In genomic region chr7:36366005-36366583, GRCh38 we compare ENCODE assay signal across 8 cellular contexts. TPM values are rescaled to one million over a fixed set of nuclear protein-coding genes. Genes with fewer than 3 reads are reported as not detected.
A peak's percentile ranks its signal among the peaks of the same experiment; 100 is the strongest.
DNase-seq lines count a peak whose midpoint lies in the region; ATAC-seq and TF ChIP-seq lines count a peak whose summit lies in the region.

No MANE protein-coding gene starts in this region.

- CTCF ChIA-PET in RWPE1 (lab: Yijun Ruan, JAX), result interaction anchor here (0.5 to 0.8 kb wide), 2 partner anchors 29 to 985 kb away, joined by 3 to 4 read pairs; no protein-coding TSS in a partner anchor

- H3K27me3 ChIP-seq in Peyer's patch (no peaks in the 10 kb centered on the region), psoas muscle (ENCODE audit: insufficient read depth in 3 of 3, low read length in 2 of 3) (no peaks in the 10 kb centered on the region)

- peak overlapping the region; percentile 62 to 80 (median 73) for H3K4me3 ChIP-seq in Peyer's patch
- H3K4me3 ChIP-seq in epithelial cell of proximal tubule (ENCODE audit: low read depth, low read length), result peak overlapping the region; percentile 72
- peak overlapping the region; percentile 90 for H3K4me3 ChIP-seq in psoas muscle

- intact Hi-C loops in psoas muscle (cut with DNase I), result no loop called here

- H3K9me3 ChIP-seq in Peyer's patch (no peaks in the 10 kb centered on the region), psoas muscle (no peaks in the 10 kb centered on the region)

- 68 to 75% (median 73%) methylated on average over 9 of the region's 9 CpGs for WGBS in psoas muscle, 3 donors

- in situ Hi-C loops in G401 (cut with HindIII; ENCODE audit: low sequenced_read_pairs), result no loop called here

- no peak for TF ChIP-seq POLR2A in Peyer's patch (IDR thresholded peaks at IDR 0.05)

- no peak for ATAC-seq in psoas muscle
- no peak for ATAC-seq in HG03025 (IDR thresholded peaks at IDR 0.05; ENCODE audit: low FRiP score, unreplicated experiment)

- H3K4me1 ChIP-seq in Peyer's patch (no peaks in the 10 kb centered on the region), psoas muscle (no peaks in the 10 kb centered on the region)

- POLR2A ChIA-PET in RWPE1 (lab: Yijun Ruan, JAX; ENCODE audit: low non-redundant PET), result interaction anchor here (1.0 kb wide), 1 partner anchor 24 kb away, joined by 3 read pairs; no protein-coding TSS in a partner anchor

- H3K36me3 ChIP-seq in Peyer's patch (no peaks in the 10 kb centered on the region), psoas muscle (ENCODE audit: insufficient read depth in 1 of 2, low read depth in 1 of 2) (no peaks in the 10 kb centered on the region)

- peak; percentile 48 for DNase-seq in G401 (ENCODE audit: low spot score)
- DNase-seq in Peyer's patch, result no peak
- no peak for DNase-seq in epithelial cell of proximal tubule (ENCODE audit: low read depth)
- no peak for DNase-seq in psoas muscle
- DNase-seq in activated gamma-delta T cell (lab: John Stamatoyannopoulos, UW), result no peak
- DNase-seq in UCSD-AML1 (lab: John Stamatoyannopoulos, UW; ENCODE audit: unreplicated experiment), result no peak
- DNase-seq in RWPE1 (ENCODE audit: low spot score), result no peak

- no peak for TF ChIP-seq CTCF in Peyer's patch (IDR thresholded peaks at IDR 0.05)
- TF ChIP-seq CTCF in epithelial cell of proximal tubule (conservative IDR thresholded peaks at IDR 0.05; ENCODE audit: low read depth, low read length), result no peak
- no peak for TF ChIP-seq CTCF in psoas muscle (IDR thresholded peaks at IDR 0.05)
- TF ChIP-seq CTCF in RWPE1 (conservative IDR thresholded peaks at IDR 0.05; ENCODE audit: low read depth), result no peak

- no peak overlapping the region for H3K27ac ChIP-seq in Peyer's patch
- no peak overlapping the region for H3K27ac ChIP-seq in psoas muscle
- H3K27ac ChIP-seq in RWPE1, result no peak overlapping the region

RNA-seq across cellular contexts. Expression of gene ANLN, which starts 23.6 kb away (rescaled TPM):
- total RNA-seq in G401 (2014; rRNA removed; shearing (Covaris generic)), result 66.2 and 71.1 TPM in 2 replicates
- 10 to 100 TPM in 2 of 4 donors, 1 to 10 TPM in 2; 5.0 to 43.7 (median 11.2) TPM for total RNA-seq in Peyer's patch
- total RNA-seq in epithelial cell of proximal tubule, result 155 and 187 TPM in 2 replicates
- 1 to 10 TPM in 3 of 4 donors, under 1 TPM in 1; 0.41 to 2.4 (median 1.1) TPM for total RNA-seq in psoas muscle
- under 1 TPM; 0.11 to 0.52 (median 0.13) TPM for polyA plus RNA-seq in psoas muscle
